In genomic region chr7:7911339-7911738, GRCh38 we compare ENCODE assay signal across 12 cellular contexts. TPM values are rescaled to one million over a fixed set of nuclear protein-coding genes. Genes with fewer than 3 reads are reported as not detected.
DNase-seq lines count a peak whose midpoint lies in the region; ATAC-seq and TF ChIP-seq lines count a peak whose summit lies in the region.
"Had no signal": no experiment of that assay in that cellular context is flagged by ENCODE, and none has a peak within 500 bp of the region (broad histone marks: within the 10 kb centered on the region; RNA-seq: fewer than 3 reads in every experiment).

No MANE protein-coding gene starts in this region.

- H3K27me3 Mint-ChIP-seq in mesothelial cell of epicardium (ENCODE audit: low read depth) = no peaks in the 10 kb centered on the region
- H3K27me3 Mint-ChIP-seq: IgD-negative memory B cell had no signal

- TF ChIP-seq CTCF in astrocyte of the spinal cord (IDR thresholded peaks at IDR 0.05; ENCODE audit: low read depth, low read length) (no peak), GM10266 (IDR thresholded peaks at IDR 0.05; ENCODE audit: control insufficient read depth, insufficient read depth, low read depth, missing control alignments) (no peak), mesothelial cell of epicardium (IDR thresholded peaks at IDR 0.05; ENCODE audit: unreplicated experiment) (no peak)

- peaks cover 18% of the 10 kb centered on the region for H3K9me3 Mint-ChIP-seq in mesothelial cell of epicardium

- H3K4me1 Mint-ChIP-seq in mesothelial cell of epicardium = no peaks in the 10 kb centered on the region

- in situ Hi-C loops in astrocyte of the spinal cord (cut with HindIII; ENCODE audit: low sequenced_read_pairs) = no loop called here

- no peak overlapping the region for H3K4me3 Mint-ChIP-seq in mesothelial cell of epicardium
- H3K4me3 Mint-ChIP-seq: IgD-negative memory B cell had no signal

- no peak overlapping the region for H3K4me3 ChIP-seq in astrocyte of the spinal cord (ENCODE audit: low read depth, low read length)

- TF ChIP-seq RAD21 in Ishikawa (IDR thresholded peaks at IDR 0.05; ENCODE audit: low read depth) = no peak

- H3K27ac Mint-ChIP-seq in mesothelial cell of epicardium = no peak overlapping the region
- H3K27ac Mint-ChIP-seq: IgD-negative memory B cell had no signal

- peaks cover 7% of the 10 kb centered on the region for H3K36me3 Mint-ChIP-seq in mesothelial cell of epicardium

- no peak for TF ChIP-seq EP300 in Ishikawa (IDR thresholded peaks at IDR 0.05; ENCODE audit: borderline replicate concordance)

- intact Hi-C loops in left colon (cut with DNase I, micrococcal nuclease) = no loop called here

- DNase-seq in Daoy (ENCODE audit: low read depth) (peak; percentile 73), astrocyte of the spinal cord (ENCODE audit: low read depth, low spot score) (peak; percentile 74), left colon (no peak), GM10266 (ENCODE audit: extremely low spot score) (no peak), mesothelial cell of epicardium (ENCODE audit: low spot score in 2 of 2, unreplicated experiment in 2 of 2) (no peak), DMS 273 (lab: John Stamatoyannopoulos, UW; ENCODE audit: unreplicated experiment) (no peak)
- DNase-seq in activated effector memory CD4-positive, alpha-beta T cell treated with Interleukin-2 at 50 U/mL for 16 hours = no peak
- DNase-seq: effector CD4-positive, alpha-beta T cell; T1000 had no signal

- ATAC-seq in left colon = peak; percentile 34
- ATAC-seq: left lobe of liver had no signal

TF ChIP-seq in Ishikawa, 13 proteins besides CTCF, POLR2A, EP300 and RAD21:
- no peak for TF ChIP-seq TAF1 (IDR thresholded peaks at IDR 0.05; ENCODE audit: low read depth)
- TF ChIP-seq USF1 (IDR thresholded peaks at IDR 0.05) = no peak
- TF ChIP-seq MAX (IDR thresholded peaks at IDR 0.05) = no peak
- TF ChIP-seq YY1 (IDR thresholded peaks at IDR 0.05; ENCODE audit: low read depth) = no peak
- TF ChIP-seq TCF12 (IDR thresholded peaks at IDR 0.05; ENCODE audit: low read depth) = no peak
- TF ChIP-seq REST (IDR thresholded peaks at IDR 0.05; ENCODE audit: low read depth) = no peak
- peak; percentile 25; the same call in 1 of the 2 replicates for TF ChIP-seq CEBPB (IDR thresholded peaks at IDR 0.05)
- peak; percentile 58; the same call in 1 of the 2 replicates for TF ChIP-seq TEAD4 (IDR thresholded peaks at IDR 0.05)
- no peak for TF ChIP-seq ZBTB7A (IDR thresholded peaks at IDR 0.05; ENCODE audit: low read depth)
- TF ChIP-seq CREB1 (IDR thresholded peaks at IDR 0.05; ENCODE audit: low read depth) = no peak
- no peak for TF ChIP-seq FOXM1 (IDR thresholded peaks at IDR 0.05; ENCODE audit: borderline replicate concordance, low read depth)
- TF ChIP-seq EGR1 (IDR thresholded peaks at IDR 0.05) = no peak

RNA-seq across cellular contexts. Expression of gene GLCCI1, which starts 57.3 kb away (rescaled TPM):
- total RNA-seq in Daoy (2014; rRNA removed; shearing (Covaris generic)) = 5.2 and 6.0 TPM in 2 replicates
- total RNA-seq in left colon = 10 to 100 TPM; 10.5 to 12.3 TPM
- total RNA-seq in mesothelial cell of epicardium = 30.2 to 30.7 TPM (median 30.4 TPM) in 3 replicates

Comparison
In these comparisons a context has a peak if more than half of its experiments do, and no peak if none do; other contexts are left out.
1. DNase-seq: peak in Daoy (single experiment) and astrocyte of the spinal cord (single experiment); none in left colon (0 of 2), activated effector memory CD4-positive, alpha-beta T cell treated with Interleukin-2 at 50 U/mL for 16 hours (single experiment), GM10266 (single experiment), mesothelial cell of epicardium (0 of 2) and DMS 273 (single experiment).